ENCODE assay signal across 22 cellular contexts in genomic region chr2:179467927-179468326, GRCh38.
"Had no signal": no experiment of that assay in that cellular context is flagged by ENCODE, and none has a peak within 500 bp of the region (broad histone marks: within the 10 kb centered on the region; RNA-seq: fewer than 3 reads in every experiment).

No MANE protein-coding gene starts in this region.

- ATAC-seq: esophagus mucosa; gastrocnemius medialis; left colon; natural killer cell; pancreas; sciatic nerve; stimulated activated memory B cell treated with anti-CD40 and anti-IgM and Interleukin-4, amounts not matched to agents 10 μg/mL and 1 μg/mL and 100 μg/mL, for 72 hours; stimulated activated naive CD8-positive, alpha-beta T cell treated with anti-CD3 and anti-CD28 coated beads, Interleukin-15, Interleukin-2, amounts not matched to agents 100 U/mL and 50 U/mL, for 24 hours had no signal

- H3K4me3 ChIP-seq: dorsolateral prefrontal cortex, gastrocnemius medialis, hepatocyte, lung, pancreas, thoracic aorta, tibial nerve, upper lobe of left lung had no signal

- H3K27me3 ChIP-seq: dorsolateral prefrontal cortex, gastrocnemius medialis, hepatocyte, pancreas, tibial nerve, upper lobe of left lung had no signal

- H2AFZ ChIP-seq: hepatocyte had no signal

- H3K9me3 ChIP-seq: gastrocnemius medialis, pancreas, thoracic aorta, tibial nerve, upper lobe of left lung had no signal

- H3K27ac ChIP-seq: dorsolateral prefrontal cortex, epithelial cell of prostate, gastrocnemius medialis, hepatocyte, pancreas, thoracic aorta, tibial nerve, upper lobe of left lung had no signal

- DNase-seq: dorsolateral prefrontal cortex; effector CD4-positive, alpha-beta T cell; gastrocnemius medialis; head of caudate nucleus; left colon; natural killer cell; occipital lobe; pancreas; retina; stimulated activated CD4-positive, alpha-beta T cell treated with anti-CD3 and anti-CD28 coated beads, Interleukin-2, amount 100 ng/mL, for 24 hours; stimulated activated CD4-positive, alpha-beta T cell treated with anti-CD3 and anti-CD28 coated beads, Interleukin-4, amount 100 ng/mL, for 24 hours; stimulated activated naive CD8-positive, alpha-beta T cell treated with anti-CD3 and anti-CD28 coated beads, Interleukin-15, Interleukin-2, amounts not matched to agents 100 U/mL and 50 U/mL, for 24 hours; substantia nigra; upper lobe of left lung had no signal

- H3K4me1 ChIP-seq: gastrocnemius medialis, pancreas, tibial nerve, upper lobe of left lung had no signal

- H3K36me3 ChIP-seq: gastrocnemius medialis, pancreas, thoracic aorta, tibial nerve, upper lobe of left lung had no signal

- H3K4me2 ChIP-seq: hepatocyte had no signal
